In the genomic region with DNA sequence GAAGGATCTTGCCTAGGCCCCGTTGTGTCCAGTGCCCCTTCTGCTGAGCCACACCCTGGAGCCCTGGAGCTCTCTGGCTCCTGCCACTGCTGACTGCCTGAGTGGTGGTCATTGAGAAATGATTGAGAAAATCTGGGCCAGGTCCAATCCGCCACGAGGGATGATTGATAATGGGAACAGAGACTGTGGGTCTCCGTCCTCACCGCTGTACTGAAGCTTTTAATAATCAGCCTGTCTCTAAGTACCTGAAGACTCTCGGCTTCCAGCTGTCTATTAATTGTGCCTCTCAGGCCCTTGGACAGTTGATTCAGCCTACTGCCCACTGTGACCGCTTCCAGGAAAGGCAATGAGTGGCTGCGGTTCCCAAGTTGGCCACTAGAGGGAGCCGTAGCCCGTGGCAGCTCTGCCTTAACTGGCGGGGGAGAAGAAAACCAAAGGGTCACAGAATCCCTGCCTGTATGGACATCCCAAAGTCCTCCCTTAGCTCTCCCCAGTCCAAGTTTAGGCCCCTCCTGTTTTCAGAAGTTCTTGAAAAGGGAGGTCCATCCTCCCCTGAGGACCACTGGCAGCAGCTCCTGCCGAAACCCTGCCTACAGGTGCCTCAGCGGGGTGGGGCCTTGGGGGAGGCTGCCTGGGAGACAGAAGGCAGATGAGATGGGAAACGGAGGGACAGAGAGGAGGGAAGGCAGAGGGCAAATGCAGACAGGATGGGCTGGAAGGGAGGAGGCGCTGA, we compare ENCODE assay signal across 8 cellular contexts.
A peak's percentile ranks its signal among the peaks of the same experiment; 100 is the strongest.
DNase-seq lines count a peak whose midpoint lies in the region; ATAC-seq and TF ChIP-seq lines count a peak whose summit lies in the region.

No MANE protein-coding gene starts in this region.

- H4K20me1 ChIP-seq in Loucy (ENCODE audit: insufficient read depth, low read length, poor library complexity, severe bottlenecking): no peaks in the 10 kb centered on the region

- peak overlapping the region; percentile 66 for H3K4me3 Mint-ChIP-seq in activated naive CD8-positive, alpha-beta T cell

- H2AFZ ChIP-seq in Loucy (ENCODE audit: low read length): peak overlapping the region; percentile 78; the same call in 1 of the 2 replicates

- peak; percentile 41 to 47 for DNase-seq in NCI-H2081 (lab: John Stamatoyannopoulos, UW)
- no peak for DNase-seq in NCI-H2081 treated with DMSO at 0.1 percent for 48 hours (lab: John Stamatoyannopoulos, UW)
- DNase-seq in SKM-1 treated with dmso at 0.1 percent for 144 hours (lab: John Stamatoyannopoulos, UW; ENCODE audit: unreplicated experiment): peak; percentile 73
- DNase-seq in Right ventricle myocardium superior: peak; percentile 91
- DNase-seq in pons (ENCODE audit: low spot score): peak; percentile 66
- peak; percentile 82 to 94 for DNase-seq in tibial nerve (ENCODE audit: low spot score in 2 of 2)

- 32 to 33% methylated on average over 14 to 15 of the region's 15 CpGs for WGBS in tibial nerve, 2 donors

- H3K4me1 Mint-ChIP-seq in activated naive CD8-positive, alpha-beta T cell (ENCODE audit: low read depth): peaks cover 12% of the 10 kb centered on the region

- H3K9me3 ChIP-seq in Loucy (ENCODE audit: insufficient read depth, low read depth, low read length): no peaks in the 10 kb centered on the region
- no peaks in the 10 kb centered on the region for H3K9me3 ChIP-seq in tibial nerve

- H3K36me3 ChIP-seq in Loucy (ENCODE audit: insufficient read depth, low read length) (no peaks in the 10 kb centered on the region), tibial nerve (peaks cover 0 to 11% (median 0%) of the 10 kb centered on the region in 3 donors)

- peak; percentile 99 for TF ChIP-seq CTCF in Loucy (conservative IDR thresholded peaks at IDR 0.05; ENCODE audit: low read length)
- peak; percentile 97 to 98 (median 98) for TF ChIP-seq CTCF in tibial nerve (IDR thresholded peaks at IDR 0.05)

- intact Hi-C loops in Right ventricle myocardium superior (cut with DNase I): loop anchor here (2.0 to 5.0 kb wide), 4 partner anchors 98 to 283 kb away; no protein-coding TSS in a partner anchor

- H3K27me3 Mint-ChIP-seq in activated naive CD8-positive, alpha-beta T cell: no peaks in the 10 kb centered on the region

- H3K9me3 Mint-ChIP-seq in activated naive CD8-positive, alpha-beta T cell (ENCODE audit: low read depth): no peaks in the 10 kb centered on the region

- H3F3A ChIP-seq in Loucy (ENCODE audit: low read depth): no peaks in the 10 kb centered on the region

- H3K27me3 ChIP-seq in Loucy (ENCODE audit: insufficient read depth, low read length, poor library complexity, severe bottlenecking): no peaks in the 10 kb centered on the region
- H3K27me3 ChIP-seq in tibial nerve: no peaks in the 10 kb centered on the region

- H3K27ac Mint-ChIP-seq in activated naive CD8-positive, alpha-beta T cell: no peak overlapping the region

- no peaks in the 10 kb centered on the region for H3K9me2 ChIP-seq in Loucy (replicated peaks; ENCODE audit: low read depth, low read length)

- peak overlapping the region in 3 of 4 donors; percentile 32 to 68 (median 65) for H3K27ac ChIP-seq in tibial nerve

- H3K4me3 ChIP-seq in Loucy (ENCODE audit: low read length, poor library complexity, severe bottlenecking) (peak overlapping the region; percentile 78), tibial nerve (peak overlapping the region in 2 of 4 donors; percentile 27 to 30)

- no peaks in the 10 kb centered on the region for H3K36me3 Mint-ChIP-seq in activated naive CD8-positive, alpha-beta T cell

- TF ChIP-seq POLR2A in tibial nerve (IDR thresholded peaks at IDR 0.05): no peak

- ATAC-seq in Right ventricle myocardium superior (ENCODE audit: poor library complexity): peak; percentile 69

- no peaks in the 10 kb centered on the region for H3K79me2 ChIP-seq in Loucy (ENCODE audit: insufficient read depth, low read length)

- peak overlapping the region; percentile 60 for H3K4me2 ChIP-seq in Loucy (ENCODE audit: low read depth, low read length, poor library complexity, severe bottlenecking)

- no peaks in the 10 kb centered on the region for H3K4me1 ChIP-seq in Loucy (ENCODE audit: insufficient read depth, low read length, poor library complexity, severe bottlenecking)
- H3K4me1 ChIP-seq in tibial nerve: peaks cover 0 to 37% (median 3%) of the 10 kb centered on the region in 4 donors

- peak overlapping the region; percentile 60 for H3K9ac ChIP-seq in Loucy (ENCODE audit: low read depth, low read length, poor library complexity, severe bottlenecking)

- TF ChIP-seq EP300 in tibial nerve (IDR thresholded peaks at IDR 0.05): peak in 1 of 2 donors; percentile 48
